Comparison of ENCODE assay signal across 23 cellular contexts in the genomic region with DNA sequence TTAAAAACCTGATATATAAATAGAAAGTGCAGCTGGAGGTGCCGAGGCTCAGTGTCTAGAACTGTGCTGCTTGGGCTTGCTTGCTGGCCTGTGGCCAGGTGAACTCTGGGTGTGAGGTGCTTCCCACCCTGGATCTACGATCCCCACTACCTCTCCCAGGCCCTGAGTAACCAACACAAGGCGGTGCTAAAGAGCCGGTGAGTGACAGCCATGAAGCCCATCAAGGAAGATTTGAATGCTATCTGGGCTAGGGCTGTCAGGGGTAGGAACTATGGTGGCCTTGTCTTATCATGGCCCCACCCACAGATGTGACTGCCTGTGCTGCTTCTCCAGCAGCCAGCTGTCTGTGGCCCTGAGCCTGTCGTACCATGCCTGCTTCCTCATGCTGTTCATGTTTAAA. TPM values are rescaled to one million over a fixed set of nuclear protein-coding genes. Genes with fewer than 3 reads are reported as not detected.
DNase-seq lines count a peak whose midpoint lies in the region; ATAC-seq, FAIRE-seq and TF ChIP-seq lines count a peak whose summit lies in the region.
"Had no signal": no experiment of that assay in that cellular context is flagged by ENCODE, and none has a peak within 500 bp of the region (broad histone marks: within the 10 kb centered on the region; RNA-seq: fewer than 3 reads in every experiment).

No MANE protein-coding gene starts in this region.

- H3K9me3 Mint-ChIP-seq in activated T-cell treated with anti-CD3 and anti-CD28 coated beads, Interleukin-2, amount 50 U/mL, for 24 hours, result peaks cover 11% of the 10 kb centered on the region

- H2AK5ac ChIP-seq in H1 (ENCODE audit: low read depth, low read length), result no peak overlapping the region
- no peak overlapping the region for H2AK5ac ChIP-seq in neuronal stem cell (ENCODE audit: low read depth, low read length)

- POLR2A ChIA-PET in OCI-LY7 (lab: Charles Lee), result interaction anchor here (0.6 kb wide), 1 partner anchor 121 kb away, joined by 3 read pairs; no protein-coding TSS in a partner anchor
- POLR2A ChIA-PET in H1 (lab: Charles Lee; ENCODE audit: partially characterized antibody), result interaction anchor here (0.6 kb wide), 1 partner anchor 213 kb away, joined by 3 read pairs; no protein-coding TSS in a partner anchor

- H3K9ac ChIP-seq in H1 (replicated peaks in 1 of 4; ENCODE audit: extremely low read depth in 1 of 4, low read depth in 3 of 4, low read length in 3 of 4) (no peak overlapping the region), neuronal stem cell (ENCODE audit: low read depth, low read length, poor library complexity) (peak overlapping the region; percentile 37)

- H3K9me3 ChIP-seq in left ventricle myocardium inferior (replicated peaks) (no peaks in the 10 kb centered on the region), right cardiac atrium (ENCODE audit: control insufficient read depth, low read length) (no peaks in the 10 kb centered on the region), OCI-LY7 (ENCODE audit: low read length) (no peaks in the 10 kb centered on the region), H1 (ENCODE audit: insufficient read depth in 2 of 2, low read depth in 1 of 2, low read length in 1 of 2) (peaks cover 12 to 20% of the 10 kb centered on the region in 2 experiments), neuronal stem cell (replicated peaks in 1 of 2; ENCODE audit: control insufficient read depth in 2 of 2, insufficient read depth in 1 of 2, low read depth in 1 of 2, low read length in 2 of 2) (no peaks in the 10 kb centered on the region)
- H3K9me3 ChIP-seq: SJSA1 had no signal

- no peak overlapping the region for H4K91ac ChIP-seq in H1 (replicated peaks; ENCODE audit: insufficient read length, low read length)
- no peak overlapping the region for H4K91ac ChIP-seq in neuronal stem cell (ENCODE audit: low read depth, low read length, poor library complexity)

- no peak overlapping the region for H3K14ac ChIP-seq in H1 (ENCODE audit: insufficient read length)
- H3K14ac ChIP-seq in neuronal stem cell (ENCODE audit: low read length), result no peak overlapping the region

- no peak for TF ChIP-seq EP300 in H1 (IDR thresholded peaks at IDR 0.05; ENCODE audit: borderline replicate concordance in 1 of 2, low read depth in 2 of 2, low read length in 2 of 2)

- WGBS in right cardiac atrium, result 56% methylated on average over 5 of the region's 5 CpGs
- WGBS in H1 (ENCODE audit: extremely low coverage in 1 of 2, insufficient coverage in 1 of 2, insufficient read length in 1 of 2, insufficient replicate concordance in 2 of 2, low coverage in 1 of 2, low lambda C conversion rate in 2 of 2, missing lambda C conversion rate in 1 of 2), 2 experiments, result 84% methylated on average over 5 of the region's 5 CpGs; no CpG with 5 or more reads in 1 of the 2 experiments
- no CpG with 5 or more reads among the region's 5 CpGs for WGBS in neuronal stem cell (ENCODE audit: extremely low coverage in 2 of 2, insufficient read length in 2 of 2, insufficient replicate concordance in 1 of 2), 2 donors

- H4K20me1 ChIP-seq in OCI-LY7 (ENCODE audit: insufficient read depth, low read length), result no peaks in the 10 kb centered on the region
- no peaks in the 10 kb centered on the region for H4K20me1 ChIP-seq in H1 (replicated peaks in 1 of 2; ENCODE audit: control insufficient read depth in 1 of 2, insufficient read depth in 2 of 2, low read length in 2 of 2)

- H2BK20ac ChIP-seq in H1 (ENCODE audit: low read length), result no peak overlapping the region

- H3K4me3 Mint-ChIP-seq in activated T-cell treated with anti-CD3 and anti-CD28 coated beads, Interleukin-2, amount 50 U/mL, for 24 hours, result no peak overlapping the region
- H3K4me3 Mint-ChIP-seq: B cell, CD14-positive monocyte, HFFc6 had no signal

- peaks cover 2% of the 10 kb centered on the region for H3K4me1 Mint-ChIP-seq in activated T-cell treated with anti-CD3 and anti-CD28 coated beads, Interleukin-2, amount 50 U/mL, for 24 hours (ENCODE audit: low read depth)

- BruUV-seq in OCI-LY7 (replicated peaks; lab: Mats Ljungman, UMichigan), result no TSS peak

- H3K4me3 ChIP-seq in left ventricle myocardium inferior (no peak overlapping the region), right cardiac atrium (ENCODE audit: low read length) (no peak overlapping the region), OCI-LY7 (ENCODE audit: low read depth, low read length, poor library complexity, severe bottlenecking) (no peak overlapping the region), H1 (ENCODE audit: extremely low read depth in 1 of 4, insufficient read depth in 2 of 4, low read depth in 3 of 4, low read length in 4 of 4) (no peak overlapping the region), neuronal stem cell (ENCODE audit: low read length in 2 of 2) (no peak overlapping the region)
- H3K4me3 ChIP-seq: K562, SJSA1 had no signal

- H3K27ac Mint-ChIP-seq in activated T-cell treated with anti-CD3 and anti-CD28 coated beads, Interleukin-2, amount 50 U/mL, for 24 hours, result no peak overlapping the region
- H3K27ac Mint-ChIP-seq: B cell, CD14-positive monocyte, HFFc6 had no signal

- H3K79me1 ChIP-seq in H1 (ENCODE audit: low read depth, low read length) (no peaks in the 10 kb centered on the region), neuronal stem cell (ENCODE audit: low read depth, low read length) (no peaks in the 10 kb centered on the region)

- H3K4me1 ChIP-seq in left ventricle myocardium inferior (peaks cover 5% of the 10 kb centered on the region), right cardiac atrium (ENCODE audit: control insufficient read depth, insufficient read depth, low read length) (no peaks in the 10 kb centered on the region), OCI-LY7 (ENCODE audit: insufficient read depth, low read length, poor library complexity, severe bottlenecking) (no peaks in the 10 kb centered on the region), H1 (replicated peaks in 1 of 4; ENCODE audit: control insufficient read depth in 3 of 4, insufficient read depth in 4 of 4, low read length in 3 of 4) (no peaks in the 10 kb centered on the region), neuronal stem cell (ENCODE audit: control insufficient read depth in 2 of 2, insufficient read depth in 1 of 2, low read depth in 1 of 2, low read length in 2 of 2) (no peaks in the 10 kb centered on the region)
- H3K4me1 ChIP-seq: SJSA1 had no signal

- H2BK15ac ChIP-seq in H1 (ENCODE audit: low read length) (no peak overlapping the region), neuronal stem cell (ENCODE audit: low read length) (no peak overlapping the region)

- TF ChIP-seq POLR2A in H1 (IDR thresholded peaks at IDR 0.05; ENCODE audit: control extremely low read depth in 1 of 2, low read depth in 2 of 2, low read length in 2 of 2), result no peak

- H2BK120ac ChIP-seq in H1 (replicated peaks; ENCODE audit: low read depth, low read length) (no peak overlapping the region), neuronal stem cell (ENCODE audit: low read depth, low read length) (no peak overlapping the region)

- FAIRE-seq in H1 (lab: Jason Lieb, UNC), result no peak
- FAIRE-seq: A204.1, H54, K562 had no signal

- H3K23me2 ChIP-seq in H1 (ENCODE audit: low read depth, low read length), result no peaks in the 10 kb centered on the region

- no peaks in the 10 kb centered on the region for H3K36me3 Mint-ChIP-seq in activated T-cell treated with anti-CD3 and anti-CD28 coated beads, Interleukin-2, amount 50 U/mL, for 24 hours (ENCODE audit: low read depth)
- H3K36me3 Mint-ChIP-seq: CD14-positive monocyte had no signal

- H3K27ac ChIP-seq in left ventricle myocardium inferior (replicated peaks), result no peak overlapping the region
- no peak overlapping the region for H3K27ac ChIP-seq in right cardiac atrium (ENCODE audit: low read length)
- no peak overlapping the region for H3K27ac ChIP-seq in OCI-LY7 (ENCODE audit: low read depth, low read length, poor library complexity, severe bottlenecking)
- no peak overlapping the region for H3K27ac ChIP-seq in H1 (ENCODE audit: low read depth, low read length)
- H3K27ac ChIP-seq in neuronal stem cell (replicated peaks; ENCODE audit: low read length), result no peak overlapping the region
- H3K27ac ChIP-seq: SJSA1 had no signal

- H3K4ac ChIP-seq in H1 (replicated peaks; ENCODE audit: insufficient read length, low read depth, low read length) (no peak overlapping the region), neuronal stem cell (ENCODE audit: low read length) (no peak overlapping the region)

- no peak overlapping the region for H2BK12ac ChIP-seq in H1 (ENCODE audit: low read depth, low read length)
- no peak overlapping the region for H2BK12ac ChIP-seq in neuronal stem cell (ENCODE audit: low read length)

- H3K79me2 ChIP-seq in OCI-LY7 (ENCODE audit: insufficient read depth, low read depth, low read length) (no peaks in the 10 kb centered on the region), H1 (ENCODE audit: control insufficient read depth in 1 of 2, insufficient read depth in 2 of 2, low read length in 2 of 2) (no peaks in the 10 kb centered on the region)

- DNase-seq in left ventricle myocardium inferior, result no peak
- DNase-seq in right cardiac atrium, result no peak
- peak; percentile 8 for DNase-seq in OCI-LY7 (ENCODE audit: low spot score)
- DNase-seq in H1 (ENCODE audit: low read depth in 1 of 2, low spot score in 2 of 2), result no peak
- no peak for DNase-seq in neuronal stem cell (ENCODE audit: low spot score)
- no peak for DNase-seq in kidney tubule cell (ENCODE audit: low spot score)
- no peak for DNase-seq in amygdala (lab: John Stamatoyannopoulos, UW)
- no peak for DNase-seq in activated T-cell treated with anti-CD3 and anti-CD28 coated beads, Interleukin-2, amount 50 U/mL, for 24 hours
- DNase-seq: GF-D8, HFFc6, MM.1S, NCI-H1092, NCI-H1436, NCI-H2029 treated with DMSO at 0.1 percent for 48 hours, NCI-H2171, NCI-H524 treated with DMSO at 0.1 percent for 48 hours had no signal

- TF ChIP-seq CTCF in left ventricle myocardium inferior (IDR thresholded peaks at IDR 0.05; ENCODE audit: borderline replicate concordance) (peak; percentile 22), OCI-LY7 (conservative IDR thresholded peaks at IDR 0.05; ENCODE audit: low read length) (no peak), H1 (IDR thresholded peaks at IDR 0.05; ENCODE audit: control extremely low read depth in 1 of 3, insufficient read depth in 1 of 3, low read depth in 1 of 3, low read length in 3 of 3) (peak in 2 of 3 experiments; percentile 3 to 11; a peak in 1 of 4 replicates)

- H3K56ac ChIP-seq in H1 (replicated peaks; ENCODE audit: insufficient read length, low read depth, low read length), result no peak overlapping the region

- H3K27me3 ChIP-seq in left ventricle myocardium inferior (ENCODE audit: low read depth), result peaks cover 7% of the 10 kb centered on the region
- no peaks in the 10 kb centered on the region for H3K27me3 ChIP-seq in right cardiac atrium (ENCODE audit: control insufficient read depth, insufficient read depth)
- H3K27me3 ChIP-seq in H1 (replicated peaks in 1 of 4; ENCODE audit: control insufficient read depth in 3 of 4, extremely low read depth in 1 of 4, insufficient read depth in 3 of 4, low read length in 3 of 4), result no peaks in the 10 kb centered on the region
- H3K27me3 ChIP-seq in neuronal stem cell (ENCODE audit: control insufficient read depth in 3 of 3, insufficient read depth in 3 of 3, low read depth in 1 of 3, low read length in 3 of 3), result no peaks in the 10 kb centered on the region
- H3K27me3 ChIP-seq: SJSA1 had no signal

- no peak for ATAC-seq in right cardiac atrium
- ATAC-seq: K562, Right ventricle myocardium inferior had no signal

- H3K36me3 ChIP-seq in left ventricle myocardium inferior, result no peaks in the 10 kb centered on the region
- H3K36me3 ChIP-seq in OCI-LY7 (ENCODE audit: insufficient read depth, low read length), result no peaks in the 10 kb centered on the region
- no peaks in the 10 kb centered on the region for H3K36me3 ChIP-seq in H1 (ENCODE audit: control insufficient read depth in 2 of 4, insufficient read depth in 4 of 4, low read length in 3 of 4)
- no peaks in the 10 kb centered on the region for H3K36me3 ChIP-seq in neuronal stem cell (replicated peaks in 1 of 2; ENCODE audit: control insufficient read depth in 2 of 2, insufficient read depth in 2 of 2, low read length in 2 of 2)
- H3K36me3 ChIP-seq: SJSA1 had no signal

- H3K23ac ChIP-seq in H1 (ENCODE audit: insufficient read length), result no peak overlapping the region
- no peak overlapping the region for H3K23ac ChIP-seq in neuronal stem cell (ENCODE audit: low read depth, low read length, poor library complexity)

- TF ChIP-seq RAD21 in H1 (IDR thresholded peaks at IDR 0.05 in 1 of 2, conservative IDR thresholded peaks at IDR 0.05 in 1 of 2; ENCODE audit: low read depth in 2 of 2, low read length in 2 of 2), result peak in 1 of 2 experiments; percentile 31; a peak in 2 of 4 replicates

- H3K4me2 ChIP-seq in OCI-LY7 (ENCODE audit: low read length) (no peak overlapping the region), H1 (ENCODE audit: insufficient read depth in 1 of 2, low read depth in 2 of 2, low read length in 2 of 2) (no peak overlapping the region), neuronal stem cell (ENCODE audit: insufficient read depth, low read length, poor library complexity, severe bottlenecking) (no peak overlapping the region)

- H2AFZ ChIP-seq in OCI-LY7 (ENCODE audit: low read length) (no peak overlapping the region), H1 (ENCODE audit: low read length) (no peak overlapping the region), neuronal stem cell (ENCODE audit: low read length) (no peak overlapping the region)

- no peak overlapping the region for H3K18ac ChIP-seq in H1 (ENCODE audit: extremely low read depth, low read length)
- H3K18ac ChIP-seq in neuronal stem cell (ENCODE audit: low read length), result no peak overlapping the region

- H3K27me3 Mint-ChIP-seq in activated T-cell treated with anti-CD3 and anti-CD28 coated beads, Interleukin-2, amount 50 U/mL, for 24 hours, result peaks cover 18% of the 10 kb centered on the region

- intact Hi-C loops in left ventricle myocardium inferior (cut with micrococcal nuclease) (no loop called here), right cardiac atrium (cut with DNase I) (no loop called here), OCI-LY7 (cut with micrococcal nuclease; ENCODE audit: unreplicated experiment) (no loop called here)

- no peak overlapping the region for H4K5ac ChIP-seq in H1 (ENCODE audit: insufficient read length, low read depth, low read length)

- H4K8ac ChIP-seq in H1 (ENCODE audit: extremely low read depth, insufficient read depth, low read length), result no peak overlapping the region
- H4K8ac ChIP-seq in neuronal stem cell (ENCODE audit: low read depth, low read length), result no peak overlapping the region

- CTCF ChIA-PET in OCI-LY7 (lab: Charles Lee; ENCODE audit: unreplicated experiment) (no interaction called here), H1 (lab: Charles Lee; ENCODE audit: partially characterized antibody) (interaction anchor here (0.6 to 1.2 kb wide), 4 partner anchors 10 to 43 kb away, joined by 3 to 4 read pairs (median 4); no protein-coding TSS in a partner anchor)

- no peaks in the 10 kb centered on the region for H3K9me2 ChIP-seq in OCI-LY7 (ENCODE audit: insufficient read depth, low read length)

- H2BK5ac ChIP-seq in H1 (ENCODE audit: low read depth, low read length) (no peak overlapping the region), neuronal stem cell (ENCODE audit: low read length) (no peak overlapping the region)

RNA-seq across cellular contexts. Expression of gene ZNF91, which starts 25.6 kb away (rescaled TPM):
- 101 TPM for total RNA-seq in left ventricle myocardium inferior
- 100 to 1,000 TPM in 3 of 4 donors, 10 to 100 TPM in 1; 94.4 to 170 (median 139) TPM for total RNA-seq in right cardiac atrium
- 19.9 TPM for polyA plus RNA-seq in right cardiac atrium
- total RNA-seq in OCI-LY7 (2014; rRNA removed; shearing (Covaris generic)), result 39.2 and 39.3 TPM in 2 replicates
- 64.3 and 70.3 TPM in 2 replicates for total RNA-seq in OCI-LY7 (2022)
- total RNA-seq in H1 (2021; fragmentation: NEBNext Ultra II Directional; extraction: Animal tissue kit (Norgen Biotek cat#: 25700)), result 35.1 and 36.7 TPM in 2 replicates
- 16.5 and 21.0 TPM in 2 replicates for polyA plus RNA-seq in H1 (2011; rRNA removed)
- 16.4 TPM for polyA plus RNA-seq in H1 (2011; cell fraction: cytosol; rRNA removed)
- 50.6 TPM for polyA plus RNA-seq in H1 (2011; cell fraction: nucleus; rRNA removed)
- 11.9 to 16.2 TPM (median 13.8 TPM) in 4 replicates for polyA plus RNA-seq in H1 (2012, experiment 1 of 2)
- polyA plus RNA-seq in H1 (2012, experiment 2 of 2), result 0.84 TPM
- 23.4 TPM for polyA plus RNA-seq in H1 (2013, experiment 1 of 2)
- 21.3 TPM for polyA plus RNA-seq in H1 (2013, experiment 2 of 2)
- polyA minus RNA-seq in H1 (2011; rRNA and poly(A)+ RNA removed), result 55.7 and 65.0 TPM in 2 replicates
- 31.0 TPM for polyA minus RNA-seq in H1 (2011; cell fraction: cytosol; rRNA and poly(A)+ RNA removed)
- 137 TPM for polyA minus RNA-seq in H1 (2011; cell fraction: nucleus; rRNA and poly(A)+ RNA removed)
- 26.9 TPM for polyA plus RNA-seq in neuronal stem cell (2013, experiment 1 of 2)
- polyA plus RNA-seq in neuronal stem cell (2013, experiment 2 of 2), result 27.6 TPM
